In genomic region chr3:169846458-169847193, GRCh38 we compare ENCODE assay signal across 8 cellular contexts. TPM values are rescaled to one million over a fixed set of nuclear protein-coding genes. Genes with fewer than 3 reads are reported as not detected.
A peak's percentile ranks its signal among the peaks of the same experiment; 100 is the strongest.
DNase-seq lines count a peak whose midpoint lies in the region; ATAC-seq and TF ChIP-seq lines count a peak whose summit lies in the region.

No MANE protein-coding gene starts in this region.

- peaks cover 29% of the 10 kb centered on the region for H3K27me3 Mint-ChIP-seq in activated CD8-positive, alpha-beta memory T cell treated with anti-CD3 and anti-CD28 coated beads, Interleukin-2, amount 10 ng/mL, durations not matched to agents 7 days and 5 days
- H3K27me3 Mint-ChIP-seq in nephron progenitor cell (ENCODE audit: low read depth, poor library complexity) = peaks cover 11% of the 10 kb centered on the region

- no peak for TF ChIP-seq CTCF in nephron progenitor cell (IDR thresholded peaks at IDR 0.05)

- DNase-seq in RKO (ENCODE audit: low spot score) (peak; percentile 61), renal cortical epithelial cell (ENCODE audit: low read depth) (peak; percentile 85), nephron progenitor cell (no peak), amygdala (lab: John Stamatoyannopoulos, UW) (no peak), NCI-H187 treated with DMSO at 0.1 percent for 48 hours (lab: John Stamatoyannopoulos, UW) (no peak)
- DNase-seq in activated CD8-positive, alpha-beta memory T cell treated with anti-CD3 and anti-CD28 coated beads, Interleukin-2, amount 10 ng/mL, durations not matched to agents 7 days and 5 days = no peak

- H3K4me1 Mint-ChIP-seq in activated CD8-positive, alpha-beta memory T cell treated with anti-CD3 and anti-CD28 coated beads, Interleukin-2, amount 10 ng/mL, durations not matched to agents 7 days and 5 days = no peaks in the 10 kb centered on the region
- peaks cover 4% of the 10 kb centered on the region for H3K4me1 Mint-ChIP-seq in nephron progenitor cell

- CTCF ChIA-PET in activated CD8-positive, alpha-beta memory T cell treated with anti-CD3 and anti-CD28 coated beads, Interleukin-2, amount 10 ng/mL, durations not matched to agents 7 days and 5 days (lab: Charles Lee) = interaction anchor here (1.3 kb wide), 1 partner anchor 16 kb away, joined by 4 read pairs; no protein-coding TSS in a partner anchor

- H3K4me3 Mint-ChIP-seq in activated CD8-positive, alpha-beta memory T cell treated with anti-CD3 and anti-CD28 coated beads, Interleukin-2, amount 10 ng/mL, durations not matched to agents 7 days and 5 days = no peak overlapping the region
- H3K4me3 Mint-ChIP-seq in nephron progenitor cell = no peak overlapping the region

- H3K36me3 Mint-ChIP-seq in activated CD8-positive, alpha-beta memory T cell treated with anti-CD3 and anti-CD28 coated beads, Interleukin-2, amount 10 ng/mL, durations not matched to agents 7 days and 5 days = no peaks in the 10 kb centered on the region
- H3K36me3 Mint-ChIP-seq in nephron progenitor cell (ENCODE audit: low read depth) = no peaks in the 10 kb centered on the region

- H3K9me3 Mint-ChIP-seq in activated CD8-positive, alpha-beta memory T cell treated with anti-CD3 and anti-CD28 coated beads, Interleukin-2, amount 10 ng/mL, durations not matched to agents 7 days and 5 days (ENCODE audit: low read depth) = no peaks in the 10 kb centered on the region
- H3K9me3 Mint-ChIP-seq in nephron progenitor cell = no peaks in the 10 kb centered on the region

- ATAC-seq in GM18861 (IDR thresholded peaks at IDR 0.05; ENCODE audit: unreplicated experiment) = peak; percentile 99
- peak; percentile 88 for ATAC-seq in HG02798 (IDR thresholded peaks at IDR 0.05; ENCODE audit: poor library complexity, unreplicated experiment)
- ATAC-seq in activated CD8-positive, alpha-beta memory T cell treated with anti-CD3 and anti-CD28 coated beads, Interleukin-2, amount 10 ng/mL, durations not matched to agents 7 days and 5 days = no peak

- H3K27ac Mint-ChIP-seq in activated CD8-positive, alpha-beta memory T cell treated with anti-CD3 and anti-CD28 coated beads, Interleukin-2, amount 10 ng/mL, durations not matched to agents 7 days and 5 days = no peak overlapping the region
- no peak overlapping the region for H3K27ac Mint-ChIP-seq in nephron progenitor cell

RNA-seq across cellular contexts. Expression of gene LRRC31, which starts 23.1 kb away (rescaled TPM):
- 1.2 and 1.8 TPM in 2 replicates for total RNA-seq in renal cortical epithelial cell
- total RNA-seq in activated CD8-positive, alpha-beta memory T cell treated with anti-CD3 and anti-CD28 coated beads, Interleukin-2, amount 10 ng/mL, durations not matched to agents 7 days and 5 days = not detected

RNA-seq across cellular contexts. Expression of gene LRRC34, which starts 33.9 kb away (rescaled TPM):
- total RNA-seq in renal cortical epithelial cell = 5.2 and 8.0 TPM in 2 replicates
- total RNA-seq in activated CD8-positive, alpha-beta memory T cell treated with anti-CD3 and anti-CD28 coated beads, Interleukin-2, amount 10 ng/mL, durations not matched to agents 7 days and 5 days = 1 to 10 TPM; 7.2 to 9.6 TPM

RNA-seq across cellular contexts. Expression of gene LRRIQ4, which starts 34.0 kb away (rescaled TPM):
- 0.17 TPM in 1 of 2 replicates, not detected in the other for total RNA-seq in renal cortical epithelial cell
- under 1 TPM; 0.23 to 0.35 TPM for total RNA-seq in activated CD8-positive, alpha-beta memory T cell treated with anti-CD3 and anti-CD28 coated beads, Interleukin-2, amount 10 ng/mL, durations not matched to agents 7 days and 5 days

Comparison
In these comparisons a context has a peak if more than half of its experiments do, and no peak if none do; other contexts are left out.
1. DNase-seq: peak in RKO (single experiment) and renal cortical epithelial cell (single experiment); none in activated CD8-positive, alpha-beta memory T cell treated with anti-CD3 and anti-CD28 coated beads, Interleukin-2, amount 10 ng/mL, durations not matched to agents 7 days and 5 days (single experiment), nephron progenitor cell (single experiment), amygdala (0 of 56) and NCI-H187 treated with DMSO at 0.1 percent for 48 hours (single experiment).